In genomic region chr12:75954749-75955148, GRCh38 we compare ENCODE assay signal across 26 cellular contexts.
DNase-seq lines count a peak whose midpoint lies in the region; ATAC-seq and TF ChIP-seq lines count a peak whose summit lies in the region.
"Had no signal": no experiment of that assay in that cellular context is flagged by ENCODE, and none has a peak within 500 bp of the region (broad histone marks: within the 10 kb centered on the region; RNA-seq: fewer than 3 reads in every experiment).

No MANE protein-coding gene starts in this region.

- H3K4me1 ChIP-seq in left ventricle myocardium inferior (peaks cover 47% of the 10 kb centered on the region), foreskin keratinocyte (peaks cover 27% of the 10 kb centered on the region)
- H3K4me1 ChIP-seq: testis had no signal

- no peak for TF ChIP-seq CTCF in left ventricle myocardium inferior (IDR thresholded peaks at IDR 0.05; ENCODE audit: borderline replicate concordance)
- no peak for TF ChIP-seq CTCF in WTC11 (IDR thresholded peaks at IDR 0.05)
- no peak for TF ChIP-seq CTCF in foreskin keratinocyte (conservative IDR thresholded peaks at IDR 0.05)

- no peaks in the 10 kb centered on the region for H3K36me3 ChIP-seq in left ventricle myocardium inferior
- H3K36me3 ChIP-seq: adrenal gland, neural progenitor cell, vagina had no signal

- H3K27ac Mint-ChIP-seq in WTC11: peak overlapping the region; percentile 64
- H3K27ac Mint-ChIP-seq in stimulated activated memory B cell treated with anti-CD40 and anti-IgM and Interleukin-4, amounts not matched to agents 10 μg/mL and 1 μg/mL and 100 μg/mL, for 72 hours: no peak overlapping the region
- H3K27ac Mint-ChIP-seq: activated CD8-positive, alpha-beta memory T cell treated with anti-CD3 and anti-CD28 coated beads, Interleukin-2, amount 10 ng/mL, durations not matched to agents 7 days and 5 days; activated naive CD4-positive, alpha-beta T cell treated with anti-CD3 and anti-CD28 coated beads for 36 hours; activated T-cell treated with anti-CD3 and anti-CD28 coated beads, Interleukin-2, amount 50 U/mL, for 72 hours; B cell; CD8-positive, alpha-beta T cell; memory B cell; stimulated activated naive B cell treated with anti-CD40 and anti-IgM and Interleukin-4, amounts not matched to agents 10 μg/mL and 1 μg/mL and 100 μg/mL, for 72 hours; T-helper 2 cell treated with Interferon-gamma antibody and Interleukin-4, amounts not matched to agents 5 μg/mL and 100 μg/mL, for 36 hours had no signal

- POLR2A ChIA-PET in WTC11 (lab: Charles Lee): no interaction called here

- H3K9me3 ChIP-seq in left ventricle myocardium inferior (replicated peaks): no peaks in the 10 kb centered on the region
- H3K9me3 ChIP-seq: adrenal gland, testis, vagina had no signal

- no peak for DNase-seq in left ventricle myocardium inferior
- no peak for DNase-seq in left ventricle myocardium superior
- DNase-seq in WTC11 (ENCODE audit: low spot score): no peak
- no peak for DNase-seq in foreskin keratinocyte
- no peak for DNase-seq in anterior cingulate cortex (lab: John Stamatoyannopoulos, UW)
- no peak for DNase-seq in activated T-cell treated with anti-CD3 and anti-CD28 coated beads, Interleukin-2, amount 50 U/mL, for 4 hours
- DNase-seq: activated CD8-positive, alpha-beta memory T cell treated with anti-CD3 and anti-CD28 coated beads, Interleukin-2, amount 10 ng/mL, durations not matched to agents 7 days and 5 days; activated naive CD4-positive, alpha-beta T cell treated with anti-CD3 and anti-CD28 coated beads for 36 hours; activated T-cell treated with anti-CD3 and anti-CD28 coated beads, Interleukin-2, amount 50 U/mL, for 72 hours; CD8-positive, alpha-beta T cell; effector CD8-positive, alpha-beta T cell; NCI-H146; NCI-H2107; right cardiac atrium; stimulated activated CD4-positive, alpha-beta T cell treated with anti-CD3 and anti-CD28 coated beads, Interleukin-12 subunit alpha, Interleukin-12 subunit beta, amount 100 ng/mL, for 4 hours; stimulated activated CD4-positive, alpha-beta T cell treated with anti-CD3 and anti-CD28 coated beads, Interleukin-4, amount 100 ng/mL, for 1 hour; stimulated activated naive B cell treated with anti-CD40 and anti-IgM and Interleukin-4, amounts not matched to agents 10 μg/mL and 1 μg/mL and 100 μg/mL, for 72 hours; testis had no signal

- H3K4me3 ChIP-seq in left ventricle myocardium inferior: no peak overlapping the region
- H3K4me3 ChIP-seq: adrenal gland, neural progenitor cell, testis, vagina had no signal

- peaks cover 79% of the 10 kb centered on the region for H3K4me1 Mint-ChIP-seq in WTC11
- H3K4me1 Mint-ChIP-seq in stimulated activated memory B cell treated with anti-CD40 and anti-IgM and Interleukin-4, amounts not matched to agents 10 μg/mL and 1 μg/mL and 100 μg/mL, for 72 hours: no peaks in the 10 kb centered on the region
- H3K4me1 Mint-ChIP-seq in activated T-cell treated with anti-CD3 and anti-CD28 coated beads, Interleukin-2, amount 50 U/mL, for 4 hours (ENCODE audit: low read depth): peaks cover 16% of the 10 kb centered on the region
- H3K4me1 Mint-ChIP-seq: B cell, memory B cell had no signal

- ATAC-seq in left ventricle myocardium superior: no peak
- no peak for ATAC-seq in WTC11
- ATAC-seq in foreskin keratinocyte: no peak
- no peak for ATAC-seq in stimulated activated memory B cell treated with anti-CD40 and anti-IgM and Interleukin-4, amounts not matched to agents 10 μg/mL and 1 μg/mL and 100 μg/mL, for 72 hours
- ATAC-seq in GM21786 (IDR thresholded peaks at IDR 0.05; ENCODE audit: unreplicated experiment): no peak
- no peak for ATAC-seq in activated T-cell treated with anti-CD3 and anti-CD28 coated beads, Interleukin-2, amount 50 U/mL, for 4 hours
- ATAC-seq: activated CD8-positive, alpha-beta memory T cell treated with anti-CD3 and anti-CD28 coated beads, Interleukin-2, amount 10 ng/mL, durations not matched to agents 7 days and 5 days; CD8-positive, alpha-beta T cell had no signal

- CTCF ChIA-PET in WTC11 (lab: Charles Lee): interaction anchor here (0.5 to 2.3 kb wide), 3 partner anchors 15 to 485 kb away, joined by 4 to 7 read pairs (median 4); partner anchors contain the start of gene PHLDA1

- no peaks in the 10 kb centered on the region for H3K27me3 Mint-ChIP-seq in WTC11 (ENCODE audit: low read depth)
- no peaks in the 10 kb centered on the region for H3K27me3 Mint-ChIP-seq in stimulated activated memory B cell treated with anti-CD40 and anti-IgM and Interleukin-4, amounts not matched to agents 10 μg/mL and 1 μg/mL and 100 μg/mL, for 72 hours
- no peaks in the 10 kb centered on the region for H3K27me3 Mint-ChIP-seq in activated T-cell treated with anti-CD3 and anti-CD28 coated beads, Interleukin-2, amount 50 U/mL, for 4 hours (ENCODE audit: low read depth)
- H3K27me3 Mint-ChIP-seq: activated CD8-positive, alpha-beta memory T cell treated with anti-CD3 and anti-CD28 coated beads, Interleukin-2, amount 10 ng/mL, durations not matched to agents 7 days and 5 days; memory B cell had no signal

- no peak overlapping the region for H3K4me3 Mint-ChIP-seq in WTC11
- H3K4me3 Mint-ChIP-seq in stimulated activated memory B cell treated with anti-CD40 and anti-IgM and Interleukin-4, amounts not matched to agents 10 μg/mL and 1 μg/mL and 100 μg/mL, for 72 hours: no peak overlapping the region
- H3K4me3 Mint-ChIP-seq in activated T-cell treated with anti-CD3 and anti-CD28 coated beads, Interleukin-2, amount 50 U/mL, for 4 hours: no peak overlapping the region
- H3K4me3 Mint-ChIP-seq: activated CD8-positive, alpha-beta memory T cell treated with anti-CD3 and anti-CD28 coated beads, Interleukin-2, amount 10 ng/mL, durations not matched to agents 7 days and 5 days; activated naive CD4-positive, alpha-beta T cell treated with anti-CD3 and anti-CD28 coated beads for 36 hours; activated T-cell treated with anti-CD3 and anti-CD28 coated beads, Interleukin-2, amount 50 U/mL, for 72 hours; B cell; CD8-positive, alpha-beta T cell; memory B cell; neural progenitor cell; stimulated activated naive B cell treated with anti-CD40 and anti-IgM and Interleukin-4, amounts not matched to agents 10 μg/mL and 1 μg/mL and 100 μg/mL, for 72 hours; T-helper 2 cell treated with Interferon-gamma antibody and Interleukin-4, amounts not matched to agents 5 μg/mL and 100 μg/mL, for 36 hours had no signal

- H3K36me3 Mint-ChIP-seq in WTC11: no peaks in the 10 kb centered on the region
- no peaks in the 10 kb centered on the region for H3K36me3 Mint-ChIP-seq in stimulated activated memory B cell treated with anti-CD40 and anti-IgM and Interleukin-4, amounts not matched to agents 10 μg/mL and 1 μg/mL and 100 μg/mL, for 72 hours
- no peaks in the 10 kb centered on the region for H3K36me3 Mint-ChIP-seq in activated T-cell treated with anti-CD3 and anti-CD28 coated beads, Interleukin-2, amount 50 U/mL, for 4 hours (ENCODE audit: insufficient read depth)
- H3K36me3 Mint-ChIP-seq: CD8-positive, alpha-beta T cell; memory B cell; neural progenitor cell; stimulated activated naive B cell treated with anti-CD40 and anti-IgM and Interleukin-4, amounts not matched to agents 10 μg/mL and 1 μg/mL and 100 μg/mL, for 72 hours had no signal

- no peaks in the 10 kb centered on the region for H3K9me3 Mint-ChIP-seq in WTC11
- no peaks in the 10 kb centered on the region for H3K9me3 Mint-ChIP-seq in stimulated activated memory B cell treated with anti-CD40 and anti-IgM and Interleukin-4, amounts not matched to agents 10 μg/mL and 1 μg/mL and 100 μg/mL, for 72 hours
- no peaks in the 10 kb centered on the region for H3K9me3 Mint-ChIP-seq in activated T-cell treated with anti-CD3 and anti-CD28 coated beads, Interleukin-2, amount 50 U/mL, for 4 hours
- H3K9me3 Mint-ChIP-seq: activated naive CD4-positive, alpha-beta T cell treated with anti-CD3 and anti-CD28 coated beads for 36 hours; activated T-cell treated with anti-CD3 and anti-CD28 coated beads, Interleukin-2, amount 50 U/mL, for 72 hours; CD8-positive, alpha-beta T cell; memory B cell; neural progenitor cell; stimulated activated naive B cell treated with anti-CD40 and anti-IgM and Interleukin-4, amounts not matched to agents 10 μg/mL and 1 μg/mL and 100 μg/mL, for 72 hours; T-helper 2 cell treated with Interferon-gamma antibody and Interleukin-4, amounts not matched to agents 5 μg/mL and 100 μg/mL, for 36 hours had no signal

- no peaks in the 10 kb centered on the region for H3K27me3 ChIP-seq in left ventricle myocardium inferior (ENCODE audit: low read depth)
- no peaks in the 10 kb centered on the region for H3K27me3 ChIP-seq in foreskin keratinocyte
- H3K27me3 ChIP-seq: adrenal gland, neural progenitor cell, testis, vagina had no signal

- intact Hi-C loops in left ventricle myocardium inferior (cut with micrococcal nuclease) (no loop called here), left ventricle myocardium superior (cut with micrococcal nuclease) (no loop called here)

- H3K27ac ChIP-seq in left ventricle myocardium inferior (replicated peaks): peak overlapping the region; percentile 50
- peak overlapping the region; percentile 77 for H3K27ac ChIP-seq in foreskin keratinocyte
- H3K27ac ChIP-seq: neural progenitor cell, testis had no signal

TF ChIP-seq in WTC11, 78 proteins besides CTCF, POLR2A, EP300 and RAD21 (continues in another document):
- no peak for TF ChIP-seq E2F5 (CRISPR knock-in tag; IDR thresholded peaks at IDR 0.05)
- TF ChIP-seq ZBTB43 (CRISPR knock-in tag; IDR thresholded peaks at IDR 0.05): no peak
